6 cellular contexts compared by ENCODE assay signal in the genomic region with DNA sequence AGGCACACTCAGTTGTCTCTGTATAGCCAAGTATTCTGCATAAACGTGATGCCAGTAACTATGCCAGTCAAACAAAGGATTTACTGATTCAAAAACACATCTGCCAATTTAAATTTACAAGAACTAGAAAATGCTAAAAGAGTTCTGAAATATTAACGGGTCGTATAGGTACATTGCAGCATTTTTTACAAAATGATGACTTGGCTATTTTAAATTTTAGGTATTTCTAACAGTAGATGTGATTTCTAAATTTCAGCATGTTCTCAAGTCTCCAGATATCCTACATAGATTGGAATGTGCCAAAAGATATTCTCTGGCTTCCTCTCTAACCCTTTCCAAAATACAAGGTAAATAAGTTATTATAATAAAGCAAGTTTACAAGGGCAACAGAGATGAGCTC.
"Had no signal": no experiment of that assay in that cellular context is flagged by ENCODE, and none has a peak within 500 bp of the region (broad histone marks: within the 10 kb centered on the region; RNA-seq: fewer than 3 reads in every experiment).

No MANE protein-coding gene starts in this region.

- H3K4me2 ChIP-seq: GM23338 had no signal

- H3K4me3 ChIP-seq: GM23338, HAP-1 had no signal

- H3K9me3 ChIP-seq: HAP-1 had no signal

- DNase-seq: H7, HFFc6, KG1 had no signal

- ATAC-seq: GM23338, HCT116 had no signal

- H3K36me3 ChIP-seq: HAP-1 had no signal

- H2AFZ ChIP-seq: GM23338 had no signal
